In genomic region chr14:33954016-33954598, GRCh38 we compare ENCODE assay signal across 15 cellular contexts.
"Had no signal": no experiment of that assay in that cellular context is flagged by ENCODE, and none has a peak within 500 bp of the region (broad histone marks: within the 10 kb centered on the region; RNA-seq: fewer than 3 reads in every experiment).

No MANE protein-coding gene starts in this region.

- H3K27ac ChIP-seq: coronary artery, esophagus squamous epithelium, hepatocyte, upper lobe of right lung, WERI-Rb-1 had no signal

- H3K36me3 ChIP-seq: esophagus squamous epithelium, upper lobe of right lung, WERI-Rb-1 had no signal

- FAIRE-seq: keratinocyte had no signal

- ATAC-seq: stimulated activated naive CD8-positive, alpha-beta T cell treated with anti-CD3 and anti-CD28 coated beads, Interleukin-15, Interleukin-2, amounts not matched to agents 100 U/mL and 50 U/mL, for 24 hours; upper lobe of right lung had no signal

- DNase-seq: activated CD4-positive, alpha-beta T cell treated with anti-CD3 and anti-CD28 coated beads, Interleukin-2, amount 50 U/mL, for 48 hours; activated naive CD4-positive, alpha-beta T cell treated with anti-CD3 and anti-CD28 coated beads, Interleukin-2, amount 50 U/mL, for 16 hours; central memory CD4-positive, alpha-beta T cell; effector CD4-positive, alpha-beta T cell; esophagus squamous epithelium; mesendoderm; nephron progenitor cell; occipital lobe; stimulated activated naive CD8-positive, alpha-beta T cell treated with anti-CD3 and anti-CD28 coated beads, Interleukin-15, Interleukin-2, amounts not matched to agents 100 U/mL and 50 U/mL, for 24 hours; upper lobe of right lung; WERI-Rb-1 had no signal

- H3K4me3 ChIP-seq: coronary artery, esophagus squamous epithelium, hepatocyte, smooth muscle cell, upper lobe of right lung had no signal

- H3K9me3 ChIP-seq: esophagus squamous epithelium, upper lobe of right lung had no signal
